ENCODE assay signal across 2 cellular contexts in the genomic region with DNA sequence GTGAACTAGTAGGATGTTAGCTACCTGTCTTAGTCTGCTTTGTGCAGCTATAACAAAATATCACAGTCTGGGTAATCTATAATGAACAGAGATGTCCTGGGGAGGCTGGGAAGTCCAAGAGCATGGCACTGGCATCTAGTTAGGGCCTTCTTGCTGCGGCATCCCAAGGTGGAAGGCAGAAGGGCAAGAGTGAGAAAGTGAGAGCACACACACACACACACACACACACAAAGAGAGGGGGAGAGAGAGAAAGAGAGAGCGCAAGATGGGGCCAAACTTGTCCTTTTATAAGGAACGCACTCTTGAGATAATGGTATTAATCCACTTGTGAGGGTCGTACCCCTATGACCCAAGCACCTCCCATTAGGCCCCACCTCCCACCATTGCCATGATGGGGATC.
TF ChIP-seq lines count a peak whose summit lies in the region.

No MANE protein-coding gene starts in this region.

TF ChIP-seq in A549, 52 proteins besides CTCF, POLR2A, EP300 and RAD21:
- 0 out of 2 replicates have a peak, but pooled peaks have one; percentile 54 for TF ChIP-seq HOXA7 (CRISPR knock-in tag; IDR thresholded peaks at IDR 0.05)
- 0 out of 2 replicates have a peak, but pooled peaks have one; percentile 62 for TF ChIP-seq HOXB13 (CRISPR knock-in tag; IDR thresholded peaks at IDR 0.05; ENCODE audit: low read depth)
- peak; percentile 53; the same call in 1 of the 2 replicates for TF ChIP-seq HOXB5 (CRISPR knock-in tag; IDR thresholded peaks at IDR 0.05)
- peak; percentile 78; the same call in 1 of the 2 replicates for TF ChIP-seq EHF (CRISPR knock-in tag; IDR thresholded peaks at IDR 0.05)

TF ChIP-seq in HEK293, 187 proteins besides CTCF, POLR2A, EP300 and RAD21:
- TF ChIP-seq PRDM1 (tag by site-specific recombination; IDR thresholded peaks at IDR 0.05), result 0 out of 2 replicates have a peak, but pooled peaks have one; percentile 14
- TF ChIP-seq, protein P1, sequence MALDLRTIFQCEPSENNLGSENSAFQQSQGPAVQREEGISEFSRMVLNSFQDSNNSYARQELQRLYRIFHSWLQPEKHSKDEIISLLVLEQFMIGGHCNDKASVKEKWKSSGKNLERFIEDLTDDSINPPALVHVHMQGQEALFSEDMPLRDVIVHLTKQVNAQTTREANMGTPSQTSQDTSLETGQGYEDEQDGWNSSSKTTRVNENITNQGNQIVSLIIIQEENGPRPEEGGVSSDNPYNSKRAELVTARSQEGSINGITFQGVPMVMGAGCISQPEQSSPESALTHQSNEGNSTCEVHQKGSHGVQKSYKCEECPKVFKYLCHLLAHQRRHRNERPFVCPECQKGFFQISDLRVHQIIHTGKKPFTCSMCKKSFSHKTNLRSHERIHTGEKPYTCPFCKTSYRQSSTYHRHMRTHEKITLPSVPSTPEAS (tag by site-specific recombination; IDR thresholded peaks at IDR 0.05), result peak; percentile 49; the same call in 1 of the 2 replicates
